ENCODE assay signal across 8 cellular contexts in genomic region chr20:38446441-38447209, GRCh38. TPM values are rescaled to one million over a fixed set of nuclear protein-coding genes. Genes with fewer than 3 reads are reported as not detected.
DNase-seq lines count a peak whose midpoint lies in the region; ATAC-seq and TF ChIP-seq lines count a peak whose summit lies in the region.

No MANE protein-coding gene starts in this region.

- intact Hi-C loops in esophagus squamous epithelium (cut with DNase I): no loop called here

- H3K27ac ChIP-seq in KOPT-K1 (ENCODE audit: low read depth, low read length, poor library complexity, severe bottlenecking) (peak overlapping the region; percentile 91), esophagus squamous epithelium (peak overlapping the region; percentile 87 to 93 (median 92)), muscle layer of duodenum (ENCODE audit: low read length) (peak overlapping the region; percentile 54)

- peak; percentile 84 for DNase-seq in DMS53 treated with DMSO at 0.1 percent for 48 hours (lab: John Stamatoyannopoulos, UW; ENCODE audit: unreplicated experiment)
- DNase-seq in activated T-cell treated with anti-CD3 and anti-CD28 coated beads, Interleukin-2, amount 50 U/mL, for 48 hours: peak; percentile 94 to 96
- DNase-seq in esophagus squamous epithelium (lab: John Stamatoyannopoulos, UW): peak; percentile 44
- DNase-seq in stimulated activated CD8-positive, alpha-beta memory T cell treated with anti-CD3 and anti-CD28 coated beads, Interleukin-7, amount 100 ng/mL, for 1 hour (ENCODE audit: low read depth in 2 of 2): peak; percentile 83 to 90

- H3K4me1 ChIP-seq in esophagus squamous epithelium (peaks cover 10 to 21% (median 17%) of the 10 kb centered on the region in 3 donors), muscle layer of duodenum (ENCODE audit: control insufficient read depth in 1 of 2, insufficient read depth in 2 of 2, low read length in 2 of 2) (peaks cover 9 to 14% of the 10 kb centered on the region in 2 donors)

- H3K27me3 ChIP-seq in esophagus squamous epithelium (no peaks in the 10 kb centered on the region), muscle layer of duodenum (ENCODE audit: low read depth, low read length) (no peaks in the 10 kb centered on the region)

- H3K9me3 ChIP-seq in KOPT-K1 (ENCODE audit: insufficient read depth, low read length, poor library complexity, severe bottlenecking) (no peaks in the 10 kb centered on the region), esophagus squamous epithelium (no peaks in the 10 kb centered on the region), muscle layer of duodenum (ENCODE audit: control insufficient read depth in 1 of 2, low read length in 2 of 2) (no peaks in the 10 kb centered on the region)

- H3K36me3 ChIP-seq in KOPT-K1 (ENCODE audit: insufficient read depth, low read length): peaks cover 33% of the 10 kb centered on the region
- H3K36me3 ChIP-seq in esophagus squamous epithelium: peaks cover 0 to 35% (median 0%) of the 10 kb centered on the region in 3 donors
- H3K36me3 ChIP-seq in muscle layer of duodenum (ENCODE audit: control insufficient read depth in 1 of 2, insufficient read depth in 2 of 2, low read length in 2 of 2): peaks cover 10 to 34% of the 10 kb centered on the region in 2 donors

- peak; percentile 79 for ATAC-seq in GM21737 (IDR thresholded peaks at IDR 0.05; ENCODE audit: unreplicated experiment)

- peak; percentile 90 to 99 (median 98) for TF ChIP-seq CTCF in esophagus squamous epithelium (IDR thresholded peaks at IDR 0.05)

- peak in 3 of 4 donors; percentile 49 to 78 (median 75) for TF ChIP-seq POLR2A in esophagus squamous epithelium (IDR thresholded peaks at IDR 0.05)

- peak overlapping the region; percentile 69 to 91 (median 84) for H3K4me3 ChIP-seq in esophagus squamous epithelium
- peak overlapping the region; percentile 72 to 74 for H3K4me3 ChIP-seq in muscle layer of duodenum (ENCODE audit: low read depth in 1 of 2, low read length in 2 of 2)

- WGBS in esophagus squamous epithelium, 2 donors: 2 to 5% methylated on average over 12 to 18 of the region's 56 CpGs

TF ChIP-seq in PFSK-1, 5 proteins besides CTCF, POLR2A, EP300 and RAD21:
- TF ChIP-seq FOXP2 (optimal IDR thresholded peaks at IDR 0.05; ENCODE audit: borderline replicate concordance, extremely low read depth, extremely low read length, insufficient read depth): peak; percentile 93
- peak; percentile 93 for TF ChIP-seq POLR2AphosphoS5 (IDR thresholded peaks at IDR 0.05; ENCODE audit: low read depth, low read length)
- TF ChIP-seq TAF1 (IDR thresholded peaks at IDR 0.05; ENCODE audit: borderline replicate concordance, insufficient read depth, low read length): peak; percentile 99
- peak; percentile 83; the same call in 1 of the 2 replicates for TF ChIP-seq SIN3A (IDR thresholded peaks at IDR 0.05; ENCODE audit: borderline replicate concordance, insufficient read depth, low read length)
- TF ChIP-seq, protein P1, sequence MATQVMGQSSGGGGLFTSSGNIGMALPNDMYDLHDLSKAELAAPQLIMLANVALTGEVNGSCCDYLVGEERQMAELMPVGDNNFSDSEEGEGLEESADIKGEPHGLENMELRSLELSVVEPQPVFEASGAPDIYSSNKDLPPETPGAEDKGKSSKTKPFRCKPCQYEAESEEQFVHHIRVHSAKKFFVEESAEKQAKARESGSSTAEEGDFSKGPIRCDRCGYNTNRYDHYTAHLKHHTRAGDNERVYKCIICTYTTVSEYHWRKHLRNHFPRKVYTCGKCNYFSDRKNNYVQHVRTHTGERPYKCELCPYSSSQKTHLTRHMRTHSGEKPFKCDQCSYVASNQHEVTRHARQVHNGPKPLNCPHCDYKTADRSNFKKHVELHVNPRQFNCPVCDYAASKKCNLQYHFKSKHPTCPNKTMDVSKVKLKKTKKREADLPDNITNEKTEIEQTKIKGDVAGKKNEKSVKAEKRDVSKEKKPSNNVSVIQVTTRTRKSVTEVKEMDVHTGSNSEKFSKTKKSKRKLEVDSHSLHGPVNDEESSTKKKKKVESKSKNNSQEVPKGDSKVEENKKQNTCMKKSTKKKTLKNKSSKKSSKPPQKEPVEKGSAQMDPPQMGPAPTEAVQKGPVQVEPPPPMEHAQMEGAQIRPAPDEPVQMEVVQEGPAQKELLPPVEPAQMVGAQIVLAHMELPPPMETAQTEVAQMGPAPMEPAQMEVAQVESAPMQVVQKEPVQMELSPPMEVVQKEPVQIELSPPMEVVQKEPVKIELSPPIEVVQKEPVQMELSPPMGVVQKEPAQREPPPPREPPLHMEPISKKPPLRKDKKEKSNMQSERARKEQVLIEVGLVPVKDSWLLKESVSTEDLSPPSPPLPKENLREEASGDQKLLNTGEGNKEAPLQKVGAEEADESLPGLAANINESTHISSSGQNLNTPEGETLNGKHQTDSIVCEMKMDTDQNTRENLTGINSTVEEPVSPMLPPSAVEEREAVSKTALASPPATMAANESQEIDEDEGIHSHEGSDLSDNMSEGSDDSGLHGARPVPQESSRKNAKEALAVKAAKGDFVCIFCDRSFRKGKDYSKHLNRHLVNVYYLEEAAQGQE (IDR thresholded peaks at IDR 0.05; ENCODE audit: insufficient read depth in 1 of 2, low read depth in 2 of 2, low read length in 2 of 2): 0 out of 4 replicates have a peak, but pooled peaks have one; percentile 40 to 42
TF ChIP-seq in PFSK-1: peak in this region for 5.

RNA-seq across cellular contexts. Expression of gene SNHG17, which starts 11.5 kb away (rescaled TPM):
- polyA plus RNA-seq in PFSK-1 (2012; ENCODE audit: insufficient read length, low read depth): 143 TPM
- 10 to 100 TPM; 17.9 to 37.7 (median 28.0) TPM for total RNA-seq in esophagus squamous epithelium

RNA-seq across cellular contexts. Expression of gene RALGAPB, which starts 26.0 kb away (rescaled TPM):
- polyA plus RNA-seq in PFSK-1 (2012; ENCODE audit: insufficient read length, low read depth): 15.3 TPM
- 10 to 100 TPM; 17.4 to 38.5 (median 26.9) TPM for total RNA-seq in esophagus squamous epithelium

Comparison
In these comparisons a context has a peak if more than half of its experiments do, and no peak if none do; other contexts are left out.
1. Peak in every context shown above with its lines: DNase-seq, ATAC-seq, H3K4me3 ChIP-seq and H3K27ac ChIP-seq.
2. DNase-seq: peak in every context shown above with its lines; median percentile 95 in activated T-cell treated with anti-CD3 and anti-CD28 coated beads, Interleukin-2, amount 50 U/mL, for 48 hours; 86 in stimulated activated CD8-positive, alpha-beta memory T cell treated with anti-CD3 and anti-CD28 coated beads, Interleukin-7, amount 100 ng/mL, for 1 hour; 84 in DMS53 treated with DMSO at 0.1 percent for 48 hours; 44 in esophagus squamous epithelium.